In genomic region chr7:40638872-40639271, GRCh38 we compare ENCODE assay signal across 32 cellular contexts.
"Had no signal": no experiment of that assay in that cellular context is flagged by ENCODE, and none has a peak within 500 bp of the region (broad histone marks: within the 10 kb centered on the region; RNA-seq: fewer than 3 reads in every experiment).

No MANE protein-coding gene starts in this region.

- H3K4me1 ChIP-seq: breast epithelium, colonic mucosa, esophagus squamous epithelium had no signal

- H3K4me3 Mint-ChIP-seq: activated CD4-positive, alpha-beta memory T cell treated with anti-CD3 and anti-CD28 coated beads for 36 hours; activated CD4-positive, alpha-beta T cell treated with anti-CD3 and anti-CD28 coated beads for 36 hours; activated CD4-positive, alpha-beta T cell treated with anti-CD3 and anti-CD28 coated beads, Interleukin-2, amount 10 ng/mL, durations not matched to agents 24 days and 14 days; activated CD8-positive, alpha-beta memory T cell treated with anti-CD3 and anti-CD28 coated beads, Interleukin-2, amount 10 ng/mL, durations not matched to agents 7 days and 5 days; activated CD8-positive, alpha-beta T cell treated with anti-CD3 and anti-CD28 coated beads, Interleukin-2, amount 10 ng/mL, durations not matched to agents 7 days and 5 days; activated naive CD4-positive, alpha-beta T cell treated with anti-CD3 and anti-CD28 coated beads for 36 hours; activated naive CD4-positive, alpha-beta T cell treated with anti-CD3 and anti-CD28 coated beads, Interleukin-2, amount 50 U/mL, for 24 hours; activated naive CD8-positive, alpha-beta T cell treated with anti-CD3 and anti-CD28 coated beads, Interleukin-2, amount 10 ng/mL, durations not matched to agents 7 days and 5 days; activated T-helper 1 cell treated with anti-CD3 and anti-CD28 coated beads, Interleukin-12 subunit alpha, Interleukin-12 subunit beta, Interleukin-2, Interleukin-4 antibody, amounts not matched to agents 30 ng/mL and 10 ng/mL and 1 ng/mL, durations not matched to agents 14 hours and 24 hours and 36 hours; brain had no signal

- FAIRE-seq: endometrium, endothelial cell of umbilical vein had no signal

- H3K36me3 ChIP-seq: ascending aorta, breast epithelium, cardiac muscle cell, colonic mucosa, esophagus squamous epithelium, gastroesophageal sphincter, heart right ventricle had no signal

- H3K4me3 ChIP-seq: ascending aorta, breast epithelium, cardiac muscle cell, colonic mucosa, esophagus squamous epithelium, gastroesophageal sphincter, heart right ventricle had no signal

- H3K27ac Mint-ChIP-seq: activated CD4-positive, alpha-beta memory T cell treated with anti-CD3 and anti-CD28 coated beads for 36 hours; activated CD4-positive, alpha-beta T cell treated with anti-CD3 and anti-CD28 coated beads for 36 hours; activated CD4-positive, alpha-beta T cell treated with anti-CD3 and anti-CD28 coated beads, Interleukin-2, amount 10 ng/mL, durations not matched to agents 24 days and 14 days; activated CD8-positive, alpha-beta memory T cell treated with anti-CD3 and anti-CD28 coated beads, Interleukin-2, amount 10 ng/mL, durations not matched to agents 7 days and 5 days; activated CD8-positive, alpha-beta T cell treated with anti-CD3 and anti-CD28 coated beads, Interleukin-2, amount 10 ng/mL, durations not matched to agents 7 days and 5 days; activated naive CD4-positive, alpha-beta T cell treated with anti-CD3 and anti-CD28 coated beads for 36 hours; activated naive CD4-positive, alpha-beta T cell treated with anti-CD3 and anti-CD28 coated beads, Interleukin-2, amount 50 U/mL, for 24 hours; activated naive CD8-positive, alpha-beta T cell treated with anti-CD3 and anti-CD28 coated beads, Interleukin-2, amount 10 ng/mL, durations not matched to agents 7 days and 5 days; activated T-helper 1 cell treated with anti-CD3 and anti-CD28 coated beads, Interleukin-12 subunit alpha, Interleukin-12 subunit beta, Interleukin-2, Interleukin-4 antibody, amounts not matched to agents 30 ng/mL and 10 ng/mL and 1 ng/mL, durations not matched to agents 14 hours and 24 hours and 36 hours; activated T-helper 2 cell treated with anti-CD3 and anti-CD28 coated beads, Interferon-gamma antibody, Interleukin-2, Interleukin-4, amounts not matched to agents 10 μg/mL and 5 μg/mL and 100 μg/mL, durations not matched to agents 14 hours and 24 hours and 36 hours; brain had no signal

- H3K27me3 Mint-ChIP-seq: activated CD4-positive, alpha-beta memory T cell treated with anti-CD3 and anti-CD28 coated beads for 36 hours; brain had no signal

- H3K27me3 ChIP-seq: ascending aorta, breast epithelium, cardiac muscle cell, colonic mucosa, esophagus squamous epithelium, gastroesophageal sphincter, heart right ventricle had no signal

- H3K27ac ChIP-seq: ascending aorta, breast epithelium, cardiac muscle cell, colonic mucosa, epithelial cell of prostate, esophagus squamous epithelium, gastroesophageal sphincter, heart right ventricle had no signal

- H3K9me3 ChIP-seq: ascending aorta, breast epithelium, colonic mucosa, esophagus squamous epithelium, gastroesophageal sphincter, heart right ventricle had no signal

- DNase-seq: activated CD4-positive, alpha-beta memory T cell treated with anti-CD3 and anti-CD28 coated beads for 36 hours; activated CD4-positive, alpha-beta T cell treated with anti-CD3 and anti-CD28 coated beads for 36 hours; activated CD4-positive, alpha-beta T cell treated with anti-CD3 and anti-CD28 coated beads, Interleukin-2, amount 10 ng/mL, durations not matched to agents 24 days and 14 days; activated CD4-positive, CD25-positive, alpha-beta regulatory T cell; activated CD4-positive, CD25-positive, alpha-beta regulatory T cell treated with anti-CD3 and anti-CD28 coated beads, Interleukin-2, amount 50 U/mL, for 72 hours; activated CD8-positive, alpha-beta memory T cell treated with anti-CD3 and anti-CD28 coated beads, Interleukin-2, amount 10 ng/mL, durations not matched to agents 7 days and 5 days; activated CD8-positive, alpha-beta memory T cell treated with anti-CD3 and anti-CD28 coated beads, Interleukin-2, amount 50 U/mL, for 4 hours; activated CD8-positive, alpha-beta T cell treated with anti-CD3 and anti-CD28 coated beads, Interleukin-2, amount 10 ng/mL, durations not matched to agents 7 days and 5 days; activated effector memory CD4-positive, alpha-beta T cell treated with anti-CD3 and anti-CD28 coated beads, Interleukin-2, amount 50 U/mL, for 16 hours; activated naive CD4-positive, alpha-beta T cell treated with anti-CD3 and anti-CD28 coated beads for 36 hours; activated naive CD8-positive, alpha-beta T cell treated with anti-CD3 and anti-CD28 coated beads, Interleukin-2, amount 10 ng/mL, durations not matched to agents 7 days and 5 days; activated T-cell treated with anti-CD3 and anti-CD28 coated beads, Interleukin-2, amount 50 U/mL, for 1 hour; activated T-cell treated with anti-CD3 and anti-CD28 coated beads, Interleukin-2, amount 50 U/mL, for 48 hours; central memory CD4-positive, alpha-beta T cell; cerebellar nuclear complex; colonic mucosa; effector CD8-positive, alpha-beta T cell; esophagus squamous epithelium; foreskin melanocyte; heart right ventricle; T-helper 2 cell had no signal

- ATAC-seq: activated CD4-positive, alpha-beta T cell treated with anti-CD3 and anti-CD28 coated beads for 36 hours; activated CD8-positive, alpha-beta memory T cell treated with anti-CD3 and anti-CD28 coated beads, Interleukin-2, amount 10 ng/mL, durations not matched to agents 7 days and 5 days; activated CD8-positive, alpha-beta T cell treated with anti-CD3 and anti-CD28 coated beads, Interleukin-2, amount 10 ng/mL, durations not matched to agents 7 days and 5 days; gastroesophageal sphincter; heart right ventricle had no signal

- H3K9me3 Mint-ChIP-seq: activated CD4-positive, alpha-beta T cell treated with anti-CD3 and anti-CD28 coated beads, Interleukin-2, amount 10 ng/mL, durations not matched to agents 24 days and 14 days; activated naive CD4-positive, alpha-beta T cell treated with anti-CD3 and anti-CD28 coated beads for 36 hours; activated naive CD4-positive, alpha-beta T cell treated with anti-CD3 and anti-CD28 coated beads, Interleukin-2, amount 50 U/mL, for 24 hours; activated naive CD8-positive, alpha-beta T cell treated with anti-CD3 and anti-CD28 coated beads, Interleukin-2, amount 10 ng/mL, durations not matched to agents 7 days and 5 days; activated T-helper 1 cell treated with anti-CD3 and anti-CD28 coated beads, Interleukin-12 subunit alpha, Interleukin-12 subunit beta, Interleukin-2, Interleukin-4 antibody, amounts not matched to agents 30 ng/mL and 10 ng/mL and 1 ng/mL, durations not matched to agents 14 hours and 24 hours and 36 hours; activated T-helper 2 cell treated with anti-CD3 and anti-CD28 coated beads, Interferon-gamma antibody, Interleukin-2, Interleukin-4, amounts not matched to agents 10 μg/mL and 5 μg/mL and 100 μg/mL, durations not matched to agents 14 hours and 24 hours and 36 hours; brain had no signal

- H3K4me1 Mint-ChIP-seq: activated CD4-positive, alpha-beta T cell treated with anti-CD3 and anti-CD28 coated beads for 36 hours; activated CD4-positive, alpha-beta T cell treated with anti-CD3 and anti-CD28 coated beads, Interleukin-2, amount 10 ng/mL, durations not matched to agents 24 days and 14 days; activated CD8-positive, alpha-beta memory T cell treated with anti-CD3 and anti-CD28 coated beads, Interleukin-2, amount 10 ng/mL, durations not matched to agents 7 days and 5 days; activated naive CD4-positive, alpha-beta T cell treated with anti-CD3 and anti-CD28 coated beads, Interleukin-2, amount 50 U/mL, for 24 hours had no signal

- H3K36me3 Mint-ChIP-seq: activated CD4-positive, alpha-beta memory T cell treated with anti-CD3 and anti-CD28 coated beads for 36 hours; activated CD8-positive, alpha-beta memory T cell treated with anti-CD3 and anti-CD28 coated beads, Interleukin-2, amount 10 ng/mL, durations not matched to agents 7 days and 5 days; activated naive CD4-positive, alpha-beta T cell treated with anti-CD3 and anti-CD28 coated beads, Interleukin-2, amount 50 U/mL, for 24 hours; activated naive CD8-positive, alpha-beta T cell treated with anti-CD3 and anti-CD28 coated beads, Interleukin-2, amount 10 ng/mL, durations not matched to agents 7 days and 5 days; brain had no signal
